In the genomic region with DNA sequence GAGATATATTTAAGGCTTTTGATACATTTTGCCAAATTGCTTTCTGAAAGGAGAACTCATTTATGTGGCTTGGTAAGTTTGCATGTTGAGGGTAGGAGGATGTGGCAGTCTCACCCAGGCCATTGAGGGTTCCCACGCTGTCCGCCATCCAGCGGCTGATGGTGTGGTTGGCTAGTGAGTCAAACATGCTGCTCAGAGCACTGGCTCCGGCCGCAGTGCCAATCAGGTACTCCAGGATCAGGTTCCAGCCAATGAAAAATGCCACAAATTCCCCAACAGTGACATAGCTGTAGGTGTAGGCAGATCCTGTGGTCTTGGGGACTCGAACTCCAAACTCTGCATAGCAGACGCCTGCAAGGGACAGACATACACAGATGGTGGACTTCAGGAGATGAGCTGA, we compare ENCODE assay signal across 18 cellular contexts.
DNase-seq lines count a peak whose midpoint lies in the region; ATAC-seq, FAIRE-seq and TF ChIP-seq lines count a peak whose summit lies in the region.
"Had no signal": no experiment of that assay in that cellular context is flagged by ENCODE, and none has a peak within 500 bp of the region (broad histone marks: within the 10 kb centered on the region; RNA-seq: fewer than 3 reads in every experiment).

No MANE protein-coding gene starts in this region.

- TF ChIP-seq POLR2A in GM12878 (IDR thresholded peaks at IDR 0.05; ENCODE audit: low read depth, low read length): no peak

- H3K36me3 ChIP-seq in GM12878 (ENCODE audit: control insufficient read depth in 2 of 2, insufficient read depth in 2 of 2, low read length in 1 of 2): no peaks in the 10 kb centered on the region
- no peaks in the 10 kb centered on the region for H3K36me3 ChIP-seq in brain microvascular endothelial cell (replicated peaks)
- no peaks in the 10 kb centered on the region for H3K36me3 ChIP-seq in WERI-Rb-1

- no peak overlapping the region for H3K4me2 ChIP-seq in GM12878 (ENCODE audit: control insufficient read depth, insufficient read depth)

- 0% methylated on average over 7 of the region's 7 CpGs for WGBS in GM12878 (ENCODE audit: insufficient coverage, insufficient replicate concordance, low lambda C conversion rate, missing lambda C conversion rate)

- peak; percentile 28 for ATAC-seq in activated naive CD8-positive, alpha-beta T cell treated with anti-CD3 and anti-CD28 coated beads, Interleukin-2, amount 50 U/mL, for 24 hours
- ATAC-seq in GM12878: 0 out of 3 replicates have a peak, but pooled peaks have one; percentile 26
- ATAC-seq: CD8-positive, alpha-beta T cell; HCT116 had no signal

- H3K4me1 Mint-ChIP-seq in activated naive CD8-positive, alpha-beta T cell treated with anti-CD3 and anti-CD28 coated beads, Interleukin-2, amount 50 U/mL, for 24 hours: no peaks in the 10 kb centered on the region
- no peaks in the 10 kb centered on the region for H3K4me1 Mint-ChIP-seq in activated naive CD8-positive, alpha-beta T cell treated with anti-CD3 and anti-CD28 coated beads for 36 hours
- H3K4me1 Mint-ChIP-seq in nephron: peaks cover 40% of the 10 kb centered on the region
- H3K4me1 Mint-ChIP-seq: CD14-positive monocyte had no signal

- H3K27me3 ChIP-seq in GM12878 (replicated peaks in 1 of 2; ENCODE audit: control insufficient read depth in 2 of 2, insufficient read depth in 2 of 2, low read length in 1 of 2): peaks cover 0 to 2% of the 10 kb centered on the region in 2 experiments; a peak in 1 of 4 replicates
- no peaks in the 10 kb centered on the region for H3K27me3 ChIP-seq in brain microvascular endothelial cell (replicated peaks)
- no peaks in the 10 kb centered on the region for H3K27me3 ChIP-seq in WERI-Rb-1 (ENCODE audit: insufficient read depth, low read depth, severe bottlenecking)

- no peaks in the 10 kb centered on the region for H3K4me1 ChIP-seq in GM12878 (ENCODE audit: control insufficient read depth, insufficient read depth, low read length)

- SMC1A ChIA-PET in GM12878 (lab: Charles Lee; ENCODE audit: uncharacterized antibody, unreplicated experiment): no interaction called here

- FAIRE-seq in GM12878 (lab: Jason Lieb, UNC): no peak
- FAIRE-seq: D721Med, G401.6 had no signal

- H4K20me1 ChIP-seq in GM12878 (ENCODE audit: control insufficient read depth, insufficient read depth): no peaks in the 10 kb centered on the region

- POLR2A ChIA-PET in GM12878 (lab: Charles Lee): no interaction called here

- H2AFZ ChIP-seq in GM12878 (ENCODE audit: control insufficient read depth, low read depth, low read length): no peak overlapping the region

- no peak overlapping the region for H3K4me3 ChIP-seq in GM12878
- no peak overlapping the region for H3K4me3 ChIP-seq in brain microvascular endothelial cell (ENCODE audit: low read depth, low read length)
- H3K4me3 ChIP-seq in WERI-Rb-1 (ENCODE audit: low read depth, low read length): no peak overlapping the region

- H3K9ac ChIP-seq in GM12878 (ENCODE audit: control insufficient read depth, insufficient read depth, low read length): no peak overlapping the region

- H3K27ac ChIP-seq in GM12878 (ENCODE audit: control insufficient read depth, insufficient read depth) (no peak overlapping the region), brain microvascular endothelial cell (no peak overlapping the region), WERI-Rb-1 (no peak overlapping the region)
- H3K27ac ChIP-seq: 22Rv1, HL-60 had no signal

- in situ Hi-C loops in GM12878 (cut with MboI) (no loop called here), brain microvascular endothelial cell (cut with HindIII; ENCODE audit: low pct_ligation_motif_present, low sequenced_read_pairs) (no loop called here)

- no peaks in the 10 kb centered on the region for H3K9me3 Mint-ChIP-seq in activated naive CD8-positive, alpha-beta T cell treated with anti-CD3 and anti-CD28 coated beads, Interleukin-2, amount 50 U/mL, for 24 hours
- H3K9me3 Mint-ChIP-seq in activated naive CD8-positive, alpha-beta T cell treated with anti-CD3 and anti-CD28 coated beads for 36 hours: no peaks in the 10 kb centered on the region
- no peaks in the 10 kb centered on the region for H3K9me3 Mint-ChIP-seq in nephron
- H3K9me3 Mint-ChIP-seq: CD8-positive, alpha-beta T cell had no signal

- no peak for DNase-seq in activated naive CD8-positive, alpha-beta T cell treated with anti-CD3 and anti-CD28 coated beads, Interleukin-2, amount 50 U/mL, for 24 hours
- no peak for DNase-seq in activated naive CD8-positive, alpha-beta T cell treated with anti-CD3 and anti-CD28 coated beads for 36 hours
- DNase-seq in GM12878 (ENCODE audit: low read depth, low spot score): no peak
- DNase-seq in brain microvascular endothelial cell: no peak
- DNase-seq in NCI-H524 treated with DMSO at 0.1 percent for 48 hours (lab: John Stamatoyannopoulos, UW): no peak
- DNase-seq in WERI-Rb-1: no peak
- DNase-seq: CD8-positive, alpha-beta T cell; COR-L47; DMS153; DMS79 treated with DMSO at 0.1 percent for 48 hours; EL had no signal

- no TSS peak for BruUV-seq in GM12878 (replicated peaks; lab: Mats Ljungman, UMichigan)

- no peak overlapping the region for H3K27ac Mint-ChIP-seq in activated naive CD8-positive, alpha-beta T cell treated with anti-CD3 and anti-CD28 coated beads, Interleukin-2, amount 50 U/mL, for 24 hours
- H3K27ac Mint-ChIP-seq in activated naive CD8-positive, alpha-beta T cell treated with anti-CD3 and anti-CD28 coated beads for 36 hours: no peak overlapping the region
- peak overlapping the region in 2 of 3 experiments; percentile 66 to 73 for H3K27ac Mint-ChIP-seq in nephron
- H3K27ac Mint-ChIP-seq: CD14-positive monocyte; CD8-positive, alpha-beta T cell had no signal

- H3K79me2 ChIP-seq in GM12878 (ENCODE audit: control insufficient read depth, insufficient read depth, low read length): no peaks in the 10 kb centered on the region

- no peaks in the 10 kb centered on the region for H3K36me3 Mint-ChIP-seq in activated naive CD8-positive, alpha-beta T cell treated with anti-CD3 and anti-CD28 coated beads, Interleukin-2, amount 50 U/mL, for 24 hours (ENCODE audit: low read depth)
- H3K36me3 Mint-ChIP-seq in activated naive CD8-positive, alpha-beta T cell treated with anti-CD3 and anti-CD28 coated beads for 36 hours: no peaks in the 10 kb centered on the region
- no peaks in the 10 kb centered on the region for H3K36me3 Mint-ChIP-seq in nephron (ENCODE audit: low read depth)
- H3K36me3 Mint-ChIP-seq: CD14-positive monocyte; CD8-positive, alpha-beta T cell had no signal

- RAD21 ChIA-PET in GM12878 (lab: Charles Lee; ENCODE audit: unreplicated experiment): no interaction called here

- intact Hi-C loops in GM12878 (cut with micrococcal nuclease; ENCODE audit: unreplicated experiment): no loop called here

- CTCF ChIA-PET in GM12878 (lab: Yijun Ruan, JAX): interaction anchor here (1.2 to 2.0 kb wide), 2 partner anchors 9 to 87 kb away, joined by 3 to 10 read pairs; no protein-coding TSS in a partner anchor

- TF ChIP-seq CTCF in GM12878 (IDR thresholded peaks at IDR 0.05 in 2 of 3, conservative IDR thresholded peaks at IDR 0.05 in 1 of 3; ENCODE audit: control insufficient read depth in 2 of 3, extremely low read depth in 1 of 3, insufficient read depth in 1 of 3, low read depth in 3 of 3, low read length in 3 of 3): no peak
- no peak for TF ChIP-seq CTCF in nephron (IDR thresholded peaks at IDR 0.05; ENCODE audit: unreplicated experiment in 3 of 3)
- no peak for TF ChIP-seq CTCF in brain microvascular endothelial cell (IDR thresholded peaks at IDR 0.05; ENCODE audit: low read depth, low read length, missing control alignments)
- no peak for TF ChIP-seq CTCF in WERI-Rb-1 (IDR thresholded peaks at IDR 0.05; ENCODE audit: low read depth, low read length)

- H3K4me3 Mint-ChIP-seq in activated naive CD8-positive, alpha-beta T cell treated with anti-CD3 and anti-CD28 coated beads, Interleukin-2, amount 50 U/mL, for 24 hours: no peak overlapping the region
- no peak overlapping the region for H3K4me3 Mint-ChIP-seq in activated naive CD8-positive, alpha-beta T cell treated with anti-CD3 and anti-CD28 coated beads for 36 hours
- no peak overlapping the region for H3K4me3 Mint-ChIP-seq in nephron
- H3K4me3 Mint-ChIP-seq: CD14-positive monocyte; CD8-positive, alpha-beta T cell had no signal

- no peak for TF ChIP-seq RAD21 in GM12878 (IDR thresholded peaks at IDR 0.05; ENCODE audit: insufficient read depth, low read depth, low read length)

- H3K9me3 ChIP-seq in GM12878 (replicated peaks; ENCODE audit: control insufficient read depth, insufficient read depth, low read length) (no peaks in the 10 kb centered on the region), WERI-Rb-1 (ENCODE audit: severe bottlenecking) (no peaks in the 10 kb centered on the region)

- H3K27me3 Mint-ChIP-seq in activated naive CD8-positive, alpha-beta T cell treated with anti-CD3 and anti-CD28 coated beads, Interleukin-2, amount 50 U/mL, for 24 hours: peaks cover 11% of the 10 kb centered on the region
- peaks cover under 1% of the 10 kb centered on the region for H3K27me3 Mint-ChIP-seq in activated naive CD8-positive, alpha-beta T cell treated with anti-CD3 and anti-CD28 coated beads for 36 hours
- H3K27me3 Mint-ChIP-seq in nephron (ENCODE audit: low read depth): peaks cover 10% of the 10 kb centered on the region

- TF ChIP-seq EP300 in GM12878 (IDR thresholded peaks at IDR 0.05; ENCODE audit: borderline replicate concordance in 1 of 2, control insufficient read depth in 1 of 2, low read depth in 2 of 2, low read length in 2 of 2): no peak

TF ChIP-seq in GM12878, 131 proteins besides CTCF, POLR2A, EP300 and RAD21 (continues in another document):
- TF ChIP-seq, protein P1, sequence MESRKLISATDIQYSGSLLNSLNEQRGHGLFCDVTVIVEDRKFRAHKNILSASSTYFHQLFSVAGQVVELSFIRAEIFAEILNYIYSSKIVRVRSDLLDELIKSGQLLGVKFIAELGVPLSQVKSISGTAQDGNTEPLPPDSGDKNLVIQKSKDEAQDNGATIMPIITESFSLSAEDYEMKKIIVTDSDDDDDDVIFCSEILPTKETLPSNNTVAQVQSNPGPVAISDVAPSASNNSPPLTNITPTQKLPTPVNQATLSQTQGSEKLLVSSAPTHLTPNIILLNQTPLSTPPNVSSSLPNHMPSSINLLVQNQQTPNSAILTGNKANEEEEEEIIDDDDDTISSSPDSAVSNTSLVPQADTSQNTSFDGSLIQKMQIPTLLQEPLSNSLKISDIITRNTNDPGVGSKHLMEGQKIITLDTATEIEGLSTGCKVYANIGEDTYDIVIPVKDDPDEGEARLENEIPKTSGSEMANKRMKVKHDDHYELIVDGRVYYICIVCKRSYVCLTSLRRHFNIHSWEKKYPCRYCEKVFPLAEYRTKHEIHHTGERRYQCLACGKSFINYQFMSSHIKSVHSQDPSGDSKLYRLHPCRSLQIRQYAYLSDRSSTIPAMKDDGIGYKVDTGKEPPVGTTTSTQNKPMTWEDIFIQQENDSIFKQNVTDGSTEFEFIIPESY (IDR thresholded peaks at IDR 0.05): no peak
- TF ChIP-seq SREBF1 (IDR thresholded peaks at IDR 0.05; ENCODE audit: low read length) (no peak), MYC (IDR thresholded peaks at IDR 0.05; ENCODE audit: insufficient read depth, insufficient read length, insufficient replicate concordance, low read length, severe bottlenecking) (no peak), CREM (IDR thresholded peaks at IDR 0.05; ENCODE audit: low read depth) (no peak), SRF (IDR thresholded peaks at IDR 0.05; ENCODE audit: low read depth in 2 of 2, low read length in 2 of 2) (no peak)

Comparison
In these comparisons a context has a peak if more than half of its experiments do, and no peak if none do; other contexts are left out.
1. H3K27ac Mint-ChIP-seq: peak in nephron (2 of 3); none in activated naive CD8-positive, alpha-beta T cell treated with anti-CD3 and anti-CD28 coated beads, Interleukin-2, amount 50 U/mL, for 24 hours (single experiment) and activated naive CD8-positive, alpha-beta T cell treated with anti-CD3 and anti-CD28 coated beads for 36 hours (single experiment).